31 cellular contexts compared by ENCODE assay signal in the genomic region with DNA sequence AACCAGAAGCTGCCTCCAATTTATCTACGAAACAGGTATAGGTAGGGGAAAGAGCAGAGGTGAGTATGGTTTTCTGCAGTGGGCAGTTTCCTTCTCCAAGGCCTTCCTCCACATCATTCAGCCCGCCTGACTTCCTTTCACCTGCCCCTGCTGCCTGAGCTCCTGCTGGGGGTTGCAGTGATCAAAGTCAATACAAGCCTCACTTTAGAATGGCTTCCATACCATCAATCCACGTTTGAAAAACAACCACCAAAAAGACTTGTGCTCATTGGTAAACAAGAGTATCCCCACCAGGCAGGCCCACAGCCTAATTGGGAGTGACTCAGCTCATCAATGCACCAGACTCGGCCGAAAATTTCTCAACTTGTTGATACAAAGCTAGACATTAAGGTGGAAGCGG.
DNase-seq lines count a peak whose midpoint lies in the region; ATAC-seq and TF ChIP-seq lines count a peak whose summit lies in the region.
"Had no signal": no experiment of that assay in that cellular context is flagged by ENCODE, and none has a peak within 500 bp of the region (broad histone marks: within the 10 kb centered on the region; RNA-seq: fewer than 3 reads in every experiment).

No MANE protein-coding gene starts in this region.

- intact Hi-C loops in right lobe of liver (cut with DNase I): no loop called here

- WGBS in iPS DF 6.9 (ENCODE audit: insufficient coverage, insufficient read length): no CpG with 5 or more reads among the region's 6 CpGs
- WGBS in right lobe of liver (ENCODE audit: insufficient coverage, low coverage, low lambda C conversion rate, missing lambda C conversion rate): 80% methylated on average over 6 of the region's 6 CpGs

- peak; percentile 52 for DNase-seq in NCI-H345 (lab: John Stamatoyannopoulos, UW)
- DNase-seq in NCI-H345 treated with DMSO at 0.1 percent for 48 hours (lab: John Stamatoyannopoulos, UW; ENCODE audit: unreplicated experiment): no peak
- peak; percentile 65 for DNase-seq in NCI-H748 (lab: John Stamatoyannopoulos, UW; ENCODE audit: unreplicated experiment)
- DNase-seq in iPS DF 6.9 (ENCODE audit: low read depth, low spot score): peak; percentile 33
- DNase-seq in NCI-H1092 (lab: John Stamatoyannopoulos, UW): no peak
- DNase-seq in right lobe of liver: no peak
- DNase-seq in stimulated activated CD4-positive, alpha-beta T cell treated with anti-CD3 and anti-CD28 coated beads, Interleukin-15, amount 100 ng/mL, for 24 hours: no peak
- DNase-seq: 8988T; activated CD4-positive, alpha-beta memory T cell treated with anti-CD3 and anti-CD28 coated beads for 36 hours; activated CD4-positive, alpha-beta T cell treated with anti-CD3 and anti-CD28 coated beads for 1 hour; activated naive CD4-positive, alpha-beta T cell treated with anti-CD3 and anti-CD28 coated beads for 36 hours; Caco-2; DND-41; foreskin melanocyte; GOT3; heart right ventricle; KBM-7; NCI-H2107; NCI-H446 treated with DMSO at 0.1 percent for 48 hours; PC-9; Right ventricle myocardium superior; stimulated activated CD4-positive, alpha-beta T cell treated with anti-CD3 and anti-CD28 coated beads, Interleukin-1b, Interleukin-23, amount 100 ng/mL, for 48 hours; stimulated activated naive CD4-positive, alpha-beta T cell treated with Interleukin-2 at 50 U/mL for 16 hours; upper lobe of right lung had no signal

- TF ChIP-seq CTCF in right lobe of liver (IDR thresholded peaks at IDR 0.05): no peak

- TF ChIP-seq POLR2A in right lobe of liver (IDR thresholded peaks at IDR 0.05): no peak

- H3K27ac ChIP-seq in iPS DF 6.9 (ENCODE audit: low read length) (no peak overlapping the region), right lobe of liver (no peak overlapping the region)
- H3K27ac ChIP-seq: C4-2B, heart right ventricle, parathyroid adenoma, PC-9, right atrium auricular region, upper lobe of right lung had no signal

- H3K36me3 ChIP-seq in iPS DF 6.9 (ENCODE audit: control insufficient read depth, insufficient read depth, low read length) (no peaks in the 10 kb centered on the region), right lobe of liver (no peaks in the 10 kb centered on the region)
- H3K36me3 ChIP-seq: heart right ventricle, right atrium auricular region, upper lobe of right lung had no signal

- no peaks in the 10 kb centered on the region for H3K9me3 ChIP-seq in iPS DF 6.9 (ENCODE audit: control insufficient read depth, insufficient read depth, low read length)
- no peaks in the 10 kb centered on the region for H3K9me3 ChIP-seq in right lobe of liver
- H3K9me3 ChIP-seq: Caco-2, heart right ventricle, right atrium auricular region, upper lobe of right lung had no signal

- no peak overlapping the region for H3K4me3 ChIP-seq in iPS DF 6.9 (ENCODE audit: low read length)
- H3K4me3 ChIP-seq in right lobe of liver: no peak overlapping the region
- H3K4me3 ChIP-seq: heart right ventricle, PC-9, right atrium auricular region, smooth muscle cell, upper lobe of right lung had no signal

- H3K27me3 ChIP-seq in iPS DF 6.9 (ENCODE audit: control insufficient read depth, insufficient read depth, low read length) (no peaks in the 10 kb centered on the region), right lobe of liver (no peaks in the 10 kb centered on the region)
- H3K27me3 ChIP-seq: heart right ventricle, right atrium auricular region, upper lobe of right lung had no signal

- peaks cover 3% of the 10 kb centered on the region; the same call in 1 of the 2 replicates for H3K4me1 ChIP-seq in iPS DF 6.9 (ENCODE audit: control insufficient read depth, insufficient read depth, low read length)
- peaks cover 0 to 14% (median 5%) of the 10 kb centered on the region in 4 donors for H3K4me1 ChIP-seq in right lobe of liver
- H3K4me1 ChIP-seq: parathyroid adenoma had no signal

- ATAC-seq in right lobe of liver (no peak), HG03378 (IDR thresholded peaks at IDR 0.05; ENCODE audit: unreplicated experiment) (no peak)
- ATAC-seq: heart right ventricle, left lobe of liver, SK-N-SH treated with all-trans-retinoic acid at 6 μM for 48 hours, upper lobe of right lung had no signal

Comparison
In these comparisons a context has a peak if more than half of its experiments do, and no peak if none do; other contexts are left out.
1. DNase-seq: peak in NCI-H345 (single experiment), NCI-H748 (single experiment) and iPS DF 6.9 (single experiment); none in NCI-H345 treated with DMSO at 0.1 percent for 48 hours (single experiment), NCI-H1092 (single experiment), right lobe of liver (0 of 3) and stimulated activated CD4-positive, alpha-beta T cell treated with anti-CD3 and anti-CD28 coated beads, Interleukin-15, amount 100 ng/mL, for 24 hours (single experiment).